In genomic region chr10:30392564-30392990, GRCh38 we compare ENCODE assay signal across 8 cellular contexts. TPM values are rescaled to one million over a fixed set of nuclear protein-coding genes. Genes with fewer than 3 reads are reported as not detected.
DNase-seq lines count a peak whose midpoint lies in the region; ATAC-seq and TF ChIP-seq lines count a peak whose summit lies in the region.

No MANE protein-coding gene starts in this region.

- H3K9me3 ChIP-seq in aorta (ENCODE audit: control insufficient read depth, low read length): no peaks in the 10 kb centered on the region

- peak; percentile 61 for DNase-seq in EL
- peak; percentile 85 for DNase-seq in GM23338 (ENCODE audit: low spot score)
- peak; percentile 79 for DNase-seq in LoVo (ENCODE audit: low spot score)
- peak; percentile 57 for DNase-seq in T follicular helper cell (ENCODE audit: low read depth)
- DNase-seq in activated naive CD8-positive, alpha-beta T cell treated with anti-CD3 and anti-CD28 coated beads, Interleukin-2, amount 50 U/mL, for 24 hours: peak; percentile 79
- DNase-seq in left cardiac atrium: peak; percentile 77
- DNase-seq in putamen (ENCODE audit: low spot score): peak; percentile 44
- DNase-seq in aorta: peak; percentile 79 to 92

- H3K4me2 ChIP-seq in GM23338: no peak overlapping the region

- ATAC-seq in GM23338 (peak; percentile 99), left cardiac atrium (peak; percentile 98), aorta (ENCODE audit: low FRiP score) (peak; percentile 95)
- peak; percentile 99 for ATAC-seq in activated naive CD8-positive, alpha-beta T cell treated with anti-CD3 and anti-CD28 coated beads, Interleukin-2, amount 50 U/mL, for 24 hours

- H3K4me1 ChIP-seq in GM23338 (ENCODE audit: insufficient read depth): no peaks in the 10 kb centered on the region
- no peaks in the 10 kb centered on the region for H3K4me1 ChIP-seq in aorta (ENCODE audit: control insufficient read depth in 1 of 2, insufficient read depth in 2 of 2, low read length in 2 of 2)

- H3K36me3 Mint-ChIP-seq in GM23338 (ENCODE audit: low read depth): no peaks in the 10 kb centered on the region
- H3K36me3 Mint-ChIP-seq in activated naive CD8-positive, alpha-beta T cell treated with anti-CD3 and anti-CD28 coated beads, Interleukin-2, amount 50 U/mL, for 24 hours (ENCODE audit: low read depth): no peaks in the 10 kb centered on the region

- peak overlapping the region; percentile 76; the same call in 1 of the 2 replicates for H2AFZ ChIP-seq in GM23338

- TF ChIP-seq CTCF in GM23338 (conservative IDR thresholded peaks at IDR 0.05; ENCODE audit: low read depth in 2 of 2): peak; percentile 72 to 99

- no peaks in the 10 kb centered on the region for H3K9me3 Mint-ChIP-seq in GM23338
- no peaks in the 10 kb centered on the region for H3K9me3 Mint-ChIP-seq in activated naive CD8-positive, alpha-beta T cell treated with anti-CD3 and anti-CD28 coated beads, Interleukin-2, amount 50 U/mL, for 24 hours

- H3K27ac ChIP-seq in GM23338 (ENCODE audit: low read depth): no peak overlapping the region
- H3K27ac ChIP-seq in aorta (ENCODE audit: low read depth in 1 of 2, low read length in 2 of 2): no peak overlapping the region

- H3K4me3 Mint-ChIP-seq in GM23338: no peak overlapping the region; the same call in 2 of the 3 replicates
- H3K4me3 Mint-ChIP-seq in activated naive CD8-positive, alpha-beta T cell treated with anti-CD3 and anti-CD28 coated beads, Interleukin-2, amount 50 U/mL, for 24 hours: no peak overlapping the region

- 1 to 3% methylated on average over 17 of the region's 17 CpGs for WGBS in aorta, 2 donors

- no peak overlapping the region for H3K27ac Mint-ChIP-seq in GM23338
- no peak overlapping the region for H3K27ac Mint-ChIP-seq in activated naive CD8-positive, alpha-beta T cell treated with anti-CD3 and anti-CD28 coated beads, Interleukin-2, amount 50 U/mL, for 24 hours

- peaks cover 6% of the 10 kb centered on the region; the same call in 2 of the 3 replicates for H3K4me1 Mint-ChIP-seq in GM23338
- H3K4me1 Mint-ChIP-seq in activated naive CD8-positive, alpha-beta T cell treated with anti-CD3 and anti-CD28 coated beads, Interleukin-2, amount 50 U/mL, for 24 hours: peaks cover 2% of the 10 kb centered on the region

- no peaks in the 10 kb centered on the region for H3K9me2 ChIP-seq in GM23338 (ENCODE audit: insufficient read depth)

- H3K27me3 ChIP-seq in GM23338 (ENCODE audit: insufficient read depth) (no peaks in the 10 kb centered on the region), aorta (ENCODE audit: control insufficient read depth in 1 of 2, insufficient read depth in 2 of 2, low read length in 1 of 2) (no peaks in the 10 kb centered on the region)

- no peaks in the 10 kb centered on the region for H3K79me2 ChIP-seq in GM23338 (replicated peaks; ENCODE audit: insufficient read depth)

- H4K20me1 ChIP-seq in GM23338 (replicated peaks; ENCODE audit: insufficient read depth): no peaks in the 10 kb centered on the region

- no peak overlapping the region for H3K4me3 ChIP-seq in GM23338
- no peak overlapping the region for H3K4me3 ChIP-seq in aorta (ENCODE audit: low read length in 2 of 2)

- H3K27me3 Mint-ChIP-seq in GM23338 (ENCODE audit: insufficient read depth, low read depth, poor library complexity): peaks cover 4% of the 10 kb centered on the region
- H3K27me3 Mint-ChIP-seq in activated naive CD8-positive, alpha-beta T cell treated with anti-CD3 and anti-CD28 coated beads, Interleukin-2, amount 50 U/mL, for 24 hours: peaks cover 21% of the 10 kb centered on the region

- H3K36me3 ChIP-seq in GM23338 (ENCODE audit: insufficient read depth) (no peaks in the 10 kb centered on the region), aorta (ENCODE audit: control insufficient read depth in 1 of 2, insufficient read depth in 2 of 2, low read length in 1 of 2) (no peaks in the 10 kb centered on the region)

- intact Hi-C loops in left cardiac atrium (cut with DNase I): loop anchor here (2.0 to 5.0 kb wide), 3 partner anchors 142 to 200 kb away; no protein-coding TSS in a partner anchor
- intact Hi-C loops in aorta (cut with DNase I): loop anchor here (1.0 to 5.0 kb wide), 2 partner anchors 140 to 199 kb away; no protein-coding TSS in a partner anchor

- no peaks in the 10 kb centered on the region for H3F3A ChIP-seq in GM23338 (replicated peaks; ENCODE audit: low read depth)

TF ChIP-seq in GM23338, 12 proteins besides CTCF, POLR2A, EP300 and RAD21 (continues in another document):
- TF ChIP-seq ZNF331 (CRISPR knock-in tag; IDR thresholded peaks at IDR 0.05; ENCODE audit: low read depth): no peak
- TF ChIP-seq, protein P1, sequence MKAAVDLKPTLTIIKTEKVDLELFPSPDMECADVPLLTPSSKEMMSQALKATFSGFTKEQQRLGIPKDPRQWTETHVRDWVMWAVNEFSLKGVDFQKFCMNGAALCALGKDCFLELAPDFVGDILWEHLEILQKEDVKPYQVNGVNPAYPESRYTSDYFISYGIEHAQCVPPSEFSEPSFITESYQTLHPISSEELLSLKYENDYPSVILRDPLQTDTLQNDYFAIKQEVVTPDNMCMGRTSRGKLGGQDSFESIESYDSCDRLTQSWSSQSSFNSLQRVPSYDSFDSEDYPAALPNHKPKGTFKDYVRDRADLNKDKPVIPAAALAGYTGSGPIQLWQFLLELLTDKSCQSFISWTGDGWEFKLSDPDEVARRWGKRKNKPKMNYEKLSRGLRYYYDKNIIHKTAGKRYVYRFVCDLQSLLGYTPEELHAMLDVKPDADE (IDR thresholded peaks at IDR 0.05): no peak
- TF ChIP-seq JUNB (IDR thresholded peaks at IDR 0.05; ENCODE audit: unreplicated experiment): no peak
- TF ChIP-seq ZNF114 (CRISPR knock-in tag; IDR thresholded peaks at IDR 0.05): no peak
- TF ChIP-seq EZH2phosphoT487 (IDR thresholded peaks at IDR 0.05; ENCODE audit: unreplicated experiment): no peak
- TF ChIP-seq, protein P2, sequence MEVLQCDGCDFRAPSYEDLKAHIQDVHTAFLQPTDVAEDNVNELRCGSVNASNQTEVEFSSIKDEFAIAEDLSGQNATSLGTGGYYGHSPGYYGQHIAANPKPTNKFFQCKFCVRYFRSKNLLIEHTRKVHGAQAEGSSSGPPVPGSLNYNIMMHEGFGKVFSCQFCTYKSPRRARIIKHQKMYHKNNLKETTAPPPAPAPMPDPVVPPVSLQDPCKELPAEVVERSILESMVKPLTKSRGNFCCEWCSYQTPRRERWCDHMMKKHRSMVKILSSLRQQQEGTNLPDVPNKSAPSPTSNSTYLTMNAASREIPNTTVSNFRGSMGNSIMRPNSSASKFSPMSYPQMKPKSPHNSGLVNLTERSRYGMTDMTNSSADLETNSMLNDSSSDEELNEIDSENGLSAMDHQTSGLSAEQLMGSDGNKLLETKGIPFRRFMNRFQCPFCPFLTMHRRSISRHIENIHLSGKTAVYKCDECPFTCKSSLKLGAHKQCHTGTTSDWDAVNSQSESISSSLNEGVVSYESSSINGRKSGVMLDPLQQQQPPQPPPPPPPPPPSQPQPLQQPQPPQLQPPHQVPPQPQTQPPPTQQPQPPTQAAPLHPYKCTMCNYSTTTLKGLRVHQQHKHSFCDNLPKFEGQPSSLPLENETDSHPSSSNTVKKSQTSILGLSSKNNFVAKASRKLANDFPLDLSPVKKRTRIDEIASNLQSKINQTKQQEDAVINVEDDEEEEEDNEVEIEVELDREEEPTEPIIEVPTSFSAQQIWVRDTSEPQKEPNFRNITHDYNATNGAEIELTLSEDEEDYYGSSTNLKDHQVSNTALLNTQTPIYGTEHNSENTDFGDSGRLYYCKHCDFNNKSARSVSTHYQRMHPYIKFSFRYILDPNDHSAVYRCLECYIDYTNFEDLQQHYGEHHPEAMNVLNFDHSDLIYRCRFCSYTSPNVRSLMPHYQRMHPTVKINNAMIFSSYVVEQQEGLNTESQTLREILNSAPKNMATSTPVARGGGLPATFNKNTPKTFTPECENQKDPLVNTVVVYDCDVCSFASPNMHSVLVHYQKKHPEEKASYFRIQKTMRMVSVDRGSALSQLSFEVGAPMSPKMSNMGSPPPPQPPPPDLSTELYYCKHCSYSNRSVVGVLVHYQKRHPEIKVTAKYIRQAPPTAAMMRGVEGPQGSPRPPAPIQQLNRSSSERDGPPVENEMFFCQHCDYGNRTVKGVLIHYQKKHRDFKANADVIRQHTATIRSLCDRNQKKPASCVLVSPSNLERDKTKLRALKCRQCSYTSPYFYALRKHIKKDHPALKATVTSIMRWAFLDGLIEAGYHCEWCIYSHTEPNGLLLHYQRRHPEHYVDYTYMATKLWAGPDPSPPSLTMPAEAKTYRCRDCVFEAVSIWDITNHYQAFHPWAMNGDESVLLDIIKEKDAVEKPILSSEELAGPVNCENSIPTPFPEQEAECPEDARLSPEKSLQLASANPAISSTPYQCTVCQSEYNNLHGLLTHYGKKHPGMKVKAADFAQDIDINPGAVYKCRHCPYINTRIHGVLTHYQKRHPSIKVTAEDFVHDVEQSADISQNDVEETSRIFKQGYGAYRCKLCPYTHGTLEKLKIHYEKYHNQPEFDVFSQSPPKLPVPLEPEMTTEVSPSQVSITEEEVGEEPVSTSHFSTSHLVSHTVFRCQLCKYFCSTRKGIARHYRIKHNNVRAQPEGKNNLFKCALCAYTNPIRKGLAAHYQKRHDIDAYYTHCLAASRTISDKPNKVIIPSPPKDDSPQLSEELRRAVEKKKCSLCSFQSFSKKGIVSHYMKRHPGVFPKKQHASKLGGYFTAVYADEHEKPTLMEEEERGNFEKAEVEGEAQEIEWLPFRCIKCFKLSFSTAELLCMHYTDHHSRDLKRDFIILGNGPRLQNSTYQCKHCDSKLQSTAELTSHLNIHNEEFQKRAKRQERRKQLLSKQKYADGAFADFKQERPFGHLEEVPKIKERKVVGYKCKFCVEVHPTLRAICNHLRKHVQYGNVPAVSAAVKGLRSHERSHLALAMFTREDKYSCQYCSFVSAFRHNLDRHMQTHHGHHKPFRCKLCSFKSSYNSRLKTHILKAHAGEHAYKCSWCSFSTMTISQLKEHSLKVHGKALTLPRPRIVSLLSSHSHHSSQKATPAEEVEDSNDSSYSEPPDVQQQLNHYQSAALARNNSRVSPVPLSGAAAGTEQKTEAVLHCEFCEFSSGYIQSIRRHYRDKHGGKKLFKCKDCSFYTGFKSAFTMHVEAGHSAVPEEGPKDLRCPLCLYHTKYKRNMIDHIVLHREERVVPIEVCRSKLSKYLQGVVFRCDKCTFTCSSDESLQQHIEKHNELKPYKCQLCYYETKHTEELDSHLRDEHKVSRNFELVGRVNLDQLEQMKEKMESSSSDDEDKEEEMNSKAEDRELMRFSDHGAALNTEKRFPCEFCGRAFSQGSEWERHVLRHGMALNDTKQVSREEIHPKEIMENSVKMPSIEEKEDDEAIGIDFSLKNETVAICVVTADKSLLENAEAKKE (CRISPR knock-in tag; IDR thresholded peaks at IDR 0.05): no peak
- TF ChIP-seq POLR2AphosphoS5 (IDR thresholded peaks at IDR 0.05; ENCODE audit: low read depth): no peak

RNA-seq across cellular contexts. Expression of gene MAP3K8, which starts 41.4 kb away (rescaled TPM):
- 3.5 and 6.1 TPM in 2 replicates for total RNA-seq in GM23338 (2014; rRNA removed; shearing (Covaris generic))
- polyA plus RNA-seq in GM23338 (2016; fragmentation: Nextera tagmentation; extraction: Ambion mirVana) (4.7 and 5.0 TPM in 2 replicates), aorta (10 to 100 TPM; 17.0 to 57.9 TPM)
- total RNA-seq in left cardiac atrium (10 to 100 TPM; 13.1 to 25.2 TPM), aorta (10 to 100 TPM; 80.3 to 85.4 TPM)

RNA-seq across cellular contexts. Expression of gene MTPAP, which starts 43.5 kb away (rescaled TPM):
- 29.2 and 35.1 TPM in 2 replicates for total RNA-seq in GM23338 (2014; rRNA removed; shearing (Covaris generic))
- 27.0 and 32.3 TPM in 2 replicates for polyA plus RNA-seq in GM23338 (2016; fragmentation: Nextera tagmentation; extraction: Ambion mirVana)
- 10 to 100 TPM; 22.6 to 27.2 TPM for total RNA-seq in left cardiac atrium
- 10 to 100 TPM; 19.7 to 20.6 TPM for total RNA-seq in aorta
- 1 to 10 TPM; 3.1 to 5.2 TPM for polyA plus RNA-seq in aorta
